Comparison of ENCODE assay signal across 31 cellular contexts in genomic region chr13:97012251-97013048, GRCh38. TPM values are rescaled to one million over a fixed set of nuclear protein-coding genes. Genes with fewer than 3 reads are reported as not detected.
"Had no signal": no experiment of that assay in that cellular context is flagged by ENCODE, and none has a peak within 500 bp of the region (broad histone marks: within the 10 kb centered on the region; RNA-seq: fewer than 3 reads in every experiment).

No MANE protein-coding gene starts in this region.

- H3K36me3 Mint-ChIP-seq: mesothelial cell of epicardium, naive B cell had no signal

- H3K9me3 Mint-ChIP-seq: effector memory CD8-positive, alpha-beta T cell; endodermal cell had no signal

- H3K9me3 ChIP-seq: colonic mucosa, esophagus squamous epithelium, gastrocnemius medialis, heart right ventricle, left lung, lower lobe of right lung, mucosa of descending colon had no signal

- H3K27ac Mint-ChIP-seq: dendritic cell treated with granulocyte-macrophage colony-stimulating factor and Interleukin-4, amounts not matched to agents 40 ng/mL and 50 ng/mL, for 4 days; effector memory CD8-positive, alpha-beta T cell; endodermal cell; mesothelial cell of epicardium had no signal

- ATAC-seq: effector memory CD8-positive, alpha-beta T cell; esophagus mucosa; gastrocnemius medialis; heart right ventricle; left ventricle myocardium superior; lower lobe of right lung; mucosa of descending colon had no signal

- H3K4me1 Mint-ChIP-seq: endodermal cell had no signal

- H3K27ac ChIP-seq: colonic mucosa, epithelial cell of prostate, esophagus squamous epithelium, gastrocnemius medialis, heart right ventricle, left lung, lower lobe of right lung had no signal

- H3K36me3 ChIP-seq: colonic mucosa, esophagus squamous epithelium, gastrocnemius medialis, heart right ventricle, left lung, lower lobe of right lung had no signal

- H3K4me3 ChIP-seq: colonic mucosa, esophagus squamous epithelium, gastrocnemius medialis, heart right ventricle, left lung, lower lobe of right lung, mucosa of descending colon had no signal

- H3K4me1 ChIP-seq: colonic mucosa, esophagus squamous epithelium, gastrocnemius medialis, heart right ventricle, left lung, lower lobe of right lung had no signal

- H3K27me3 ChIP-seq: colonic mucosa, esophagus squamous epithelium, gastrocnemius medialis had no signal

- H3K4me3 Mint-ChIP-seq: dendritic cell treated with granulocyte-macrophage colony-stimulating factor and Interleukin-4, amounts not matched to agents 40 ng/mL and 50 ng/mL, for 4 days; effector memory CD8-positive, alpha-beta T cell; endodermal cell; mesothelial cell of epicardium; naive B cell had no signal

- DNase-seq: colonic mucosa; cortex of kidney; effector CD8-positive, alpha-beta T cell; effector memory CD8-positive, alpha-beta T cell; endodermal cell; erythroblast; esophagus squamous epithelium; foreskin fibroblast; foreskin melanocyte; gastrocnemius medialis; glutamatergic neuron; head of caudate nucleus; heart right ventricle; hippocampal formation; left cardiac atrium; left lung; left ventricle myocardium superior; lower lobe of right lung; mesenchymal stem cell; mucosa of descending colon; naive B cell had no signal

RNA-seq across cellular contexts. Expression of gene OXGR1, which starts 18.2 kb away (rescaled TPM):
- total RNA-seq: dermis microvascular lymphatic vessel endothelial cell, glomerular endothelial cell, kidney epithelial cell, lung microvascular endothelial cell, myocyte had no signal
- polyA plus RNA-seq: keratinocyte had no signal
